In genomic region chr2:216532562-216532961, GRCh38 we compare ENCODE assay signal across 15 cellular contexts. TPM values are rescaled to one million over a fixed set of nuclear protein-coding genes. Genes with fewer than 3 reads are reported as not detected.
DNase-seq lines count a peak whose midpoint lies in the region; ATAC-seq and TF ChIP-seq lines count a peak whose summit lies in the region.
"Had no signal": no experiment of that assay in that cellular context is flagged by ENCODE, and none has a peak within 500 bp of the region (broad histone marks: within the 10 kb centered on the region; RNA-seq: fewer than 3 reads in every experiment).

No MANE protein-coding gene starts in this region.

- H3K4me3 ChIP-seq in IMR-90 (ENCODE audit: insufficient read depth, low read depth, low read length): no peak overlapping the region
- H3K4me3 ChIP-seq in ascending aorta: no peak overlapping the region
- no peak overlapping the region for H3K4me3 ChIP-seq in gastroesophageal sphincter
- H3K4me3 ChIP-seq in mucosa of descending colon: no peak overlapping the region
- H3K4me3 ChIP-seq: BLaER1 had no signal

- H3K4me1 ChIP-seq in IMR-90 (ENCODE audit: control insufficient read depth, insufficient read depth, low read length): peaks cover 25% of the 10 kb centered on the region
- peaks cover 12 to 30% of the 10 kb centered on the region in 2 donors for H3K4me1 ChIP-seq in ascending aorta
- peaks cover 10 to 41% (median 22%) of the 10 kb centered on the region in 3 donors for H3K4me1 ChIP-seq in gastroesophageal sphincter
- peaks cover 7% of the 10 kb centered on the region for H3K4me1 ChIP-seq in mucosa of descending colon (ENCODE audit: low read depth)
- H3K4me1 ChIP-seq: BLaER1 had no signal

- no peak overlapping the region for H3K27ac Mint-ChIP-seq in T-cell
- no peak overlapping the region for H3K27ac Mint-ChIP-seq in stimulated activated naive CD8-positive, alpha-beta T cell treated with anti-CD3 and anti-CD28 coated beads, Interleukin-15, amount 100 ng/mL, for 72 hours
- H3K27ac Mint-ChIP-seq: CD8-positive, alpha-beta T cell had no signal

- H4K20me1 ChIP-seq in IMR-90 (ENCODE audit: insufficient read depth, low read length): no peaks in the 10 kb centered on the region
- H4K20me1 ChIP-seq: BLaER1 had no signal

- H4K5ac ChIP-seq in IMR-90 (ENCODE audit: low read depth, low read length): no peak overlapping the region

- CTCF ChIA-PET in IMR-90 (lab: Yijun Ruan, JAX): interaction anchor here (0.7 kb wide), 1 partner anchor 314 kb away, joined by 3 read pairs; no protein-coding TSS in a partner anchor
- CTCF ChIA-PET in T-cell (lab: Charles Lee): interaction anchor here in 1 of 2 donors (0.8 kb wide), 1 partner anchor 693 kb away, joined by 4 read pairs; no protein-coding TSS in a partner anchor

- no peak overlapping the region; the same call in 2 of the 3 replicates for H2BK15ac ChIP-seq in IMR-90 (ENCODE audit: low read depth, low read length)

- peaks cover 22% of the 10 kb centered on the region for H3K9me1 ChIP-seq in IMR-90 (ENCODE audit: insufficient read depth, low read length)

- H2AFZ ChIP-seq in IMR-90 (replicated peaks; ENCODE audit: low read length, poor library complexity): no peak overlapping the region

- no CpG with 5 or more reads among the region's 2 CpGs for WGBS in IMR-90 (ENCODE audit: extremely low coverage in 2 of 2, insufficient read length in 1 of 2), 2 experiments
- 54 to 70% methylated on average over 2 of the region's 2 CpGs for WGBS in gastroesophageal sphincter (ENCODE audit: low coverage in 1 of 2), 2 donors

- peaks cover 0 to 6% (median 0%) of the 10 kb centered on the region in 3 donors for H3K4me1 Mint-ChIP-seq in T-cell
- peaks cover 9% of the 10 kb centered on the region for H3K4me1 Mint-ChIP-seq in stimulated activated naive CD8-positive, alpha-beta T cell treated with anti-CD3 and anti-CD28 coated beads, Interleukin-15, amount 100 ng/mL, for 72 hours

- no peak overlapping the region for H3K9ac ChIP-seq in IMR-90 (ENCODE audit: low read depth, low read length)
- H3K9ac ChIP-seq: BLaER1 had no signal

- H3K27me3 Mint-ChIP-seq in T-cell: peaks cover 0 to 18% of the 10 kb centered on the region in 2 donors
- peaks cover 12% of the 10 kb centered on the region for H3K27me3 Mint-ChIP-seq in stimulated activated naive CD8-positive, alpha-beta T cell treated with anti-CD3 and anti-CD28 coated beads, Interleukin-15, amount 100 ng/mL, for 72 hours

- H3K9me3 ChIP-seq in IMR-90 (ENCODE audit: control insufficient read depth, insufficient read depth, low read length) (no peaks in the 10 kb centered on the region), ascending aorta (no peaks in the 10 kb centered on the region), gastroesophageal sphincter (no peaks in the 10 kb centered on the region), mucosa of descending colon (no peaks in the 10 kb centered on the region)
- H3K9me3 ChIP-seq: BLaER1 had no signal

- in situ Hi-C loops in IMR-90 (cut with MboI; ENCODE audit: low sequenced_read_pairs): no loop called here

- H3K27me3 ChIP-seq in IMR-90 (ENCODE audit: control insufficient read depth, insufficient read depth, low read length) (no peaks in the 10 kb centered on the region), ascending aorta (no peaks in the 10 kb centered on the region), gastroesophageal sphincter (no peaks in the 10 kb centered on the region)
- H3K27me3 ChIP-seq: BLaER1 had no signal

- BruUV-seq in IMR-90 (replicated peaks; lab: Mats Ljungman, UMichigan): no TSS peak

- H3K79me1 ChIP-seq in IMR-90 (ENCODE audit: low read depth in 1 of 2, low read length in 2 of 2): no peaks in the 10 kb centered on the region

- dilution Hi-C loops in IMR-90 (cut with HindIII; ENCODE audit: low sequenced_read_pairs, unreplicated experiment): no loop called here

- intact Hi-C loops in IMR-90 (cut with micrococcal nuclease): no loop called here
- intact Hi-C loops in ascending aorta (cut with DNase I): loop anchor here (1.0 kb wide), 1 partner anchor 13 kb away; no protein-coding TSS in a partner anchor
- intact Hi-C loops in mucosa of descending colon (cut with DNase I, micrococcal nuclease): no loop called here

- H3K27ac ChIP-seq in IMR-90 (ENCODE audit: insufficient read depth, low read length): no peak overlapping the region
- H3K27ac ChIP-seq in ascending aorta: peak overlapping the region; percentile 91 to 93
- H3K27ac ChIP-seq in gastroesophageal sphincter: peak overlapping the region in 3 of 4 donors; percentile 82 to 90 (median 83)
- H3K27ac ChIP-seq: BLaER1 had no signal

- no peak overlapping the region for H4K91ac ChIP-seq in IMR-90 (ENCODE audit: insufficient read depth, low read depth, low read length)

- H3K18ac ChIP-seq in IMR-90 (ENCODE audit: low read depth, low read length): no peak overlapping the region

- H3K23ac ChIP-seq in IMR-90 (ENCODE audit: low read depth, low read length): no peak overlapping the region

- H2AK5ac ChIP-seq in IMR-90 (ENCODE audit: low read depth, low read length): peak overlapping the region; percentile 80; the same call in 1 of the 2 replicates

- TF ChIP-seq RAD21 in IMR-90 (IDR thresholded peaks at IDR 0.05; ENCODE audit: low read length): no peak

- no peak overlapping the region for H3K4me3 Mint-ChIP-seq in T-cell
- no peak overlapping the region for H3K4me3 Mint-ChIP-seq in stimulated activated naive CD8-positive, alpha-beta T cell treated with anti-CD3 and anti-CD28 coated beads, Interleukin-15, amount 100 ng/mL, for 72 hours
- H3K4me3 Mint-ChIP-seq: CD8-positive, alpha-beta T cell had no signal

- 0 out of 4 replicates have a peak overlapping the region, but pooled peaks of 1 of the 2 experiments have one; percentile 1 for H4K8ac ChIP-seq in IMR-90 (ENCODE audit: low read depth in 2 of 2, low read length in 2 of 2)

- H3K4me2 ChIP-seq in IMR-90 (ENCODE audit: low read depth, low read length): no peak overlapping the region
- H3K4me2 ChIP-seq: BLaER1 had no signal

- no peak overlapping the region for H3K14ac ChIP-seq in IMR-90 (replicated peaks; ENCODE audit: low read depth, low read length)

- H3K36me3 ChIP-seq in IMR-90 (ENCODE audit: control insufficient read depth, insufficient read depth, low read length): no peaks in the 10 kb centered on the region
- H3K36me3 ChIP-seq in ascending aorta: no peaks in the 10 kb centered on the region
- H3K36me3 ChIP-seq in gastroesophageal sphincter: no peaks in the 10 kb centered on the region
- H3K36me3 ChIP-seq in mucosa of descending colon (ENCODE audit: low read depth): no peaks in the 10 kb centered on the region
- H3K36me3 ChIP-seq: BLaER1 had no signal

- H2BK120ac ChIP-seq in IMR-90 (ENCODE audit: low read depth, low read length): peak overlapping the region; percentile 44; the same call in 1 of the 2 replicates

- H2BK5ac ChIP-seq in IMR-90 (ENCODE audit: low read depth, low read length, poor library complexity, severe bottlenecking): no peak overlapping the region

- no peaks in the 10 kb centered on the region for H3K9me3 Mint-ChIP-seq in T-cell
- no peaks in the 10 kb centered on the region for H3K9me3 Mint-ChIP-seq in stimulated activated naive CD8-positive, alpha-beta T cell treated with anti-CD3 and anti-CD28 coated beads, Interleukin-15, amount 100 ng/mL, for 72 hours
- H3K9me3 Mint-ChIP-seq: CD8-positive, alpha-beta T cell had no signal

- no peak overlapping the region for H3K56ac ChIP-seq in IMR-90 (ENCODE audit: extremely low read depth, insufficient read depth, low read length)

- TF ChIP-seq POLR2A in IMR-90 (IDR thresholded peaks at IDR 0.05; ENCODE audit: low read depth, low read length) (no peak), gastroesophageal sphincter (IDR thresholded peaks at IDR 0.05) (no peak)

- H2BK20ac ChIP-seq in IMR-90 (ENCODE audit: low read depth, low read length): peak overlapping the region; percentile 48; the same call in 1 of the 2 replicates

- no peak overlapping the region for H2AK9ac ChIP-seq in IMR-90 (replicated peaks; ENCODE audit: low read depth, low read length, poor library complexity)

- POLR2A ChIA-PET in IMR-90 (lab: Charles Lee; ENCODE audit: unreplicated experiment): interaction anchor here (0.6 kb wide), 2 partner anchors 85 to 1104 kb away, joined by 4 to 13 read pairs; no protein-coding TSS in a partner anchor
- POLR2A ChIA-PET in T-cell (lab: Charles Lee): no interaction called here

- H3K4ac ChIP-seq in IMR-90 (ENCODE audit: low read depth, low read length): no peak overlapping the region

- TF ChIP-seq CTCF in IMR-90 (conservative IDR thresholded peaks at IDR 0.05; ENCODE audit: low read depth, low read length) (no peak), ascending aorta (IDR thresholded peaks at IDR 0.05) (no peak), gastroesophageal sphincter (IDR thresholded peaks at IDR 0.05) (no peak), mucosa of descending colon (IDR thresholded peaks at IDR 0.05) (no peak)

- ATAC-seq in IMR-90 (ENCODE audit: low read depth) (no peak), gastroesophageal sphincter (no peak), mucosa of descending colon (peak; percentile 33), T-cell (replicated peaks in 1 of 4) (no peak), GM19463 (IDR thresholded peaks at IDR 0.05; ENCODE audit: unreplicated experiment) (no peak)
- no peak for ATAC-seq in stimulated activated naive CD8-positive, alpha-beta T cell treated with anti-CD3 and anti-CD28 coated beads, Interleukin-15, amount 100 ng/mL, for 72 hours
- ATAC-seq: CD8-positive, alpha-beta T cell had no signal

- no peak for TF ChIP-seq EP300 in gastroesophageal sphincter (IDR thresholded peaks at IDR 0.05)

- no peaks in the 10 kb centered on the region for H3K36me3 Mint-ChIP-seq in T-cell
- H3K36me3 Mint-ChIP-seq: CD8-positive, alpha-beta T cell had no signal

- DNase-seq in IMR-90 (no peak), ascending aorta (ENCODE audit: low spot score in 2 of 2) (peak in 1 of 2 donors; percentile 42), mucosa of descending colon (no peak), T-cell (no peak), DMS53 treated with DMSO at 0.1 percent for 48 hours (lab: John Stamatoyannopoulos, UW; ENCODE audit: unreplicated experiment) (no peak)
- no peak for DNase-seq in stimulated activated naive CD8-positive, alpha-beta T cell treated with anti-CD3 and anti-CD28 coated beads, Interleukin-15, amount 100 ng/mL, for 72 hours
- DNase-seq: CD8-positive, alpha-beta T cell; DMS79; MM.1S; NCI-H1092; NCI-H2081; NK-92 treated with Interleukin-12 subunit alpha and Interleukin-12 subunit beta, amount 100 ng/mL, for 24 hours had no signal

TF ChIP-seq in IMR-90, 13 proteins besides CTCF, POLR2A, EP300 and RAD21 (continues in another document):
- TF ChIP-seq SMC3 (IDR thresholded peaks at IDR 0.05; ENCODE audit: low read depth, low read length): no peak
- TF ChIP-seq RCOR1 (IDR thresholded peaks at IDR 0.05; ENCODE audit: insufficient replicate concordance, low read length): no peak
- no peak for TF ChIP-seq RFX5 (IDR thresholded peaks at IDR 0.05; ENCODE audit: low read depth, low read length)

RNA-seq across cellular contexts. Expression of gene RPL37A, which starts 33.9 kb away (rescaled TPM):
- 341 and 804 TPM in 2 replicates for total RNA-seq in IMR-90 (2012; rRNA removed)
- 1,504 and 1,572 TPM in 2 replicates for polyA plus RNA-seq in IMR-90 (2012; rRNA removed)
- 2,705 and 5,319 TPM in 2 replicates for polyA plus RNA-seq in IMR-90 (2012; cell fraction: cytosol; rRNA removed)
- polyA plus RNA-seq in IMR-90 (2012; cell fraction: nucleus; rRNA removed; ENCODE audit: low replicate concordance): 530 and 1,168 TPM in 2 replicates
- 493 TPM for total RNA-seq in ascending aorta
- 1,000 to 10,000 TPM; 1,140 to 1,987 (median 1,653) TPM for total RNA-seq in gastroesophageal sphincter
- 1,000 to 10,000 TPM; 1,908 to 2,059 (median 1,949) TPM for total RNA-seq in mucosa of descending colon
- total RNA-seq in T-cell: 1,000 to 10,000 TPM; 3,102 to 3,715 (median 3,468) TPM
